16 cellular contexts compared by ENCODE assay signal in genomic region chr5:35773936-35774335, GRCh38.
DNase-seq lines count a peak whose midpoint lies in the region; ATAC-seq and TF ChIP-seq lines count a peak whose summit lies in the region.
"Had no signal": no experiment of that assay in that cellular context is flagged by ENCODE, and none has a peak within 500 bp of the region (broad histone marks: within the 10 kb centered on the region; RNA-seq: fewer than 3 reads in every experiment).

No MANE protein-coding gene starts in this region.

- CTCF ChIA-PET in activated CD8-positive, alpha-beta T cell treated with anti-CD3 and anti-CD28 coated beads for 36 hours (lab: Charles Lee), result interaction anchor here (1.4 to 1.9 kb wide), 2 partner anchors 148 to 151 kb away, joined by 4 to 6 read pairs; no protein-coding TSS in a partner anchor
- CTCF ChIA-PET in activated CD8-positive, alpha-beta T cell treated with anti-CD3 and anti-CD28 coated beads, Interleukin-2, amount 10 ng/mL, durations not matched to agents 7 days and 5 days (lab: Charles Lee), result interaction anchor here (0.8 to 2.0 kb wide), 2 partner anchors 120 to 152 kb away, joined by 3 to 11 read pairs; no protein-coding TSS in a partner anchor

- H3K27ac Mint-ChIP-seq in activated CD8-positive, alpha-beta T cell treated with anti-CD3 and anti-CD28 coated beads for 36 hours, result peak overlapping the region; percentile 62
- no peak overlapping the region for H3K27ac Mint-ChIP-seq in activated CD8-positive, alpha-beta T cell treated with anti-CD3 and anti-CD28 coated beads, Interleukin-2, amount 10 ng/mL, durations not matched to agents 7 days and 5 days
- peak overlapping the region; percentile 34 for H3K27ac Mint-ChIP-seq in HFFc6
- H3K27ac Mint-ChIP-seq in activated T-helper 2 cell treated with anti-CD3 and anti-CD28 coated beads, Interferon-gamma antibody, Interleukin-2, Interleukin-4, amounts not matched to agents 10 μg/mL and 5 μg/mL and 100 μg/mL, durations not matched to agents 14 hours and 24 hours and 36 hours, result peak overlapping the region; percentile 56
- H3K27ac Mint-ChIP-seq in endodermal cell, result no peak overlapping the region
- H3K27ac Mint-ChIP-seq: nephron progenitor cell had no signal

- peaks cover 62% of the 10 kb centered on the region for H3K4me1 Mint-ChIP-seq in activated CD8-positive, alpha-beta T cell treated with anti-CD3 and anti-CD28 coated beads for 36 hours (ENCODE audit: low read depth)
- H3K4me1 Mint-ChIP-seq in activated CD8-positive, alpha-beta T cell treated with anti-CD3 and anti-CD28 coated beads, Interleukin-2, amount 10 ng/mL, durations not matched to agents 7 days and 5 days (ENCODE audit: low read depth), result peaks cover 28% of the 10 kb centered on the region
- H3K4me1 Mint-ChIP-seq in HFFc6 (ENCODE audit: low read depth), result peaks cover 62% of the 10 kb centered on the region
- peaks cover 47% of the 10 kb centered on the region for H3K4me1 Mint-ChIP-seq in activated T-helper 2 cell treated with anti-CD3 and anti-CD28 coated beads, Interferon-gamma antibody, Interleukin-2, Interleukin-4, amounts not matched to agents 10 μg/mL and 5 μg/mL and 100 μg/mL, durations not matched to agents 14 hours and 24 hours and 36 hours (ENCODE audit: low read depth)
- peaks cover 3% of the 10 kb centered on the region for H3K4me1 Mint-ChIP-seq in endodermal cell
- H3K4me1 Mint-ChIP-seq: immature natural killer cell, nephron progenitor cell had no signal

- no peaks in the 10 kb centered on the region for H3K36me3 ChIP-seq in endodermal cell (ENCODE audit: control insufficient read depth, insufficient read depth, low read length)
- H3K36me3 ChIP-seq: thyroid gland had no signal

- intact Hi-C loops in activated CD8-positive, alpha-beta T cell treated with anti-CD3 and anti-CD28 coated beads for 36 hours (cut with micrococcal nuclease), result no loop called here
- intact Hi-C loops in activated T-helper 2 cell treated with anti-CD3 and anti-CD28 coated beads, Interferon-gamma antibody, Interleukin-2, Interleukin-4, amounts not matched to agents 10 μg/mL and 5 μg/mL and 100 μg/mL, durations not matched to agents 14 hours and 24 hours and 36 hours (cut with micrococcal nuclease), result loop anchor here (1.0 to 5.0 kb wide), 3 partner anchors 83 to 157 kb away; partner anchors contain the start of genes IL7R and SPEF2

- no peak overlapping the region for H3K4me3 ChIP-seq in fibroblast of villous mesenchyme (ENCODE audit: low read depth, low read length)
- no peak overlapping the region for H3K4me3 ChIP-seq in endodermal cell (ENCODE audit: low read length)
- H3K4me3 ChIP-seq: body of pancreas, thyroid gland had no signal

- no peak overlapping the region for H3K9ac ChIP-seq in endodermal cell (ENCODE audit: extremely low read depth, low read length, poor library complexity, severe bottlenecking)

- no peak overlapping the region for H3K27ac ChIP-seq in endodermal cell (ENCODE audit: low read depth, low read length)
- H3K27ac ChIP-seq: body of pancreas, thyroid gland had no signal

- 86 to 97% methylated on average over 5 of the region's 5 CpGs for WGBS in endodermal cell (ENCODE audit: insufficient coverage in 1 of 2, insufficient read length in 1 of 2), 2 experiments

- ATAC-seq in activated CD8-positive, alpha-beta T cell treated with anti-CD3 and anti-CD28 coated beads for 36 hours, result peak; percentile 85
- no peak for ATAC-seq in activated CD8-positive, alpha-beta T cell treated with anti-CD3 and anti-CD28 coated beads, Interleukin-2, amount 10 ng/mL, durations not matched to agents 7 days and 5 days
- no peak for ATAC-seq in GM18861 (IDR thresholded peaks at IDR 0.05; ENCODE audit: unreplicated experiment)
- ATAC-seq: body of pancreas, SK-N-SH treated with all-trans-retinoic acid at 6 μM for 48 hours had no signal

- DNase-seq in activated CD8-positive, alpha-beta T cell treated with anti-CD3 and anti-CD28 coated beads for 36 hours, result peak; percentile 61
- DNase-seq in activated CD8-positive, alpha-beta T cell treated with anti-CD3 and anti-CD28 coated beads, Interleukin-2, amount 10 ng/mL, durations not matched to agents 7 days and 5 days, result no peak
- DNase-seq in HFFc6, result peak; percentile 45
- no peak for DNase-seq in activated T-helper 2 cell treated with anti-CD3 and anti-CD28 coated beads, Interferon-gamma antibody, Interleukin-2, Interleukin-4, amounts not matched to agents 10 μg/mL and 5 μg/mL and 100 μg/mL, durations not matched to agents 14 hours and 24 hours and 36 hours (ENCODE audit: low spot score)
- DNase-seq in fibroblast of villous mesenchyme (ENCODE audit: low read depth), result peak; percentile 48
- DNase-seq in endodermal cell, result no peak
- no peak for DNase-seq in NCI-H2196 (lab: John Stamatoyannopoulos, UW; ENCODE audit: unreplicated experiment)
- DNase-seq: body of pancreas, immature natural killer cell, mesendoderm, NCI-H187, NCI-H524, nephron progenitor cell, thyroid gland had no signal

- H3K4me3 Mint-ChIP-seq in activated CD8-positive, alpha-beta T cell treated with anti-CD3 and anti-CD28 coated beads for 36 hours, result no peak overlapping the region
- H3K4me3 Mint-ChIP-seq in activated CD8-positive, alpha-beta T cell treated with anti-CD3 and anti-CD28 coated beads, Interleukin-2, amount 10 ng/mL, durations not matched to agents 7 days and 5 days, result no peak overlapping the region
- H3K4me3 Mint-ChIP-seq in HFFc6, result peak overlapping the region; percentile 29
- H3K4me3 Mint-ChIP-seq in activated T-helper 2 cell treated with anti-CD3 and anti-CD28 coated beads, Interferon-gamma antibody, Interleukin-2, Interleukin-4, amounts not matched to agents 10 μg/mL and 5 μg/mL and 100 μg/mL, durations not matched to agents 14 hours and 24 hours and 36 hours (ENCODE audit: low read depth), result no peak overlapping the region
- H3K4me3 Mint-ChIP-seq in endodermal cell, result no peak overlapping the region
- H3K4me3 Mint-ChIP-seq: immature natural killer cell, nephron progenitor cell had no signal

- POLR2A ChIA-PET in activated CD8-positive, alpha-beta T cell treated with anti-CD3 and anti-CD28 coated beads for 36 hours (lab: Charles Lee), result no interaction called here
- POLR2A ChIA-PET in activated CD8-positive, alpha-beta T cell treated with anti-CD3 and anti-CD28 coated beads, Interleukin-2, amount 10 ng/mL, durations not matched to agents 7 days and 5 days (lab: Charles Lee), result no interaction called here

- peaks cover 5% of the 10 kb centered on the region for H3K36me3 Mint-ChIP-seq in activated CD8-positive, alpha-beta T cell treated with anti-CD3 and anti-CD28 coated beads for 36 hours (ENCODE audit: low read depth)
- no peaks in the 10 kb centered on the region for H3K36me3 Mint-ChIP-seq in activated CD8-positive, alpha-beta T cell treated with anti-CD3 and anti-CD28 coated beads, Interleukin-2, amount 10 ng/mL, durations not matched to agents 7 days and 5 days (ENCODE audit: low read depth)
- no peaks in the 10 kb centered on the region for H3K36me3 Mint-ChIP-seq in HFFc6 (ENCODE audit: low read depth)
- H3K36me3 Mint-ChIP-seq in activated T-helper 2 cell treated with anti-CD3 and anti-CD28 coated beads, Interferon-gamma antibody, Interleukin-2, Interleukin-4, amounts not matched to agents 10 μg/mL and 5 μg/mL and 100 μg/mL, durations not matched to agents 14 hours and 24 hours and 36 hours (ENCODE audit: low read depth), result no peaks in the 10 kb centered on the region
- H3K36me3 Mint-ChIP-seq in endodermal cell (ENCODE audit: low read depth), result no peaks in the 10 kb centered on the region

- no peaks in the 10 kb centered on the region for H3K27me3 ChIP-seq in endodermal cell (ENCODE audit: control insufficient read depth, insufficient read depth, low read length, poor library complexity, severe bottlenecking)
- H3K27me3 ChIP-seq: body of pancreas, thyroid gland had no signal

- no peaks in the 10 kb centered on the region for H3K27me3 Mint-ChIP-seq in activated CD8-positive, alpha-beta T cell treated with anti-CD3 and anti-CD28 coated beads for 36 hours
- no peaks in the 10 kb centered on the region for H3K27me3 Mint-ChIP-seq in activated CD8-positive, alpha-beta T cell treated with anti-CD3 and anti-CD28 coated beads, Interleukin-2, amount 10 ng/mL, durations not matched to agents 7 days and 5 days (ENCODE audit: low read depth)
- no peaks in the 10 kb centered on the region; the same call in 1 of the 2 replicates for H3K27me3 Mint-ChIP-seq in HFFc6 (ENCODE audit: insufficient read depth)
- H3K27me3 Mint-ChIP-seq in activated T-helper 2 cell treated with anti-CD3 and anti-CD28 coated beads, Interferon-gamma antibody, Interleukin-2, Interleukin-4, amounts not matched to agents 10 μg/mL and 5 μg/mL and 100 μg/mL, durations not matched to agents 14 hours and 24 hours and 36 hours (ENCODE audit: low read depth), result no peaks in the 10 kb centered on the region
- peaks cover 38% of the 10 kb centered on the region for H3K27me3 Mint-ChIP-seq in endodermal cell (ENCODE audit: insufficient read depth)

- no peaks in the 10 kb centered on the region for H3K9me3 ChIP-seq in endodermal cell (ENCODE audit: control insufficient read depth, low read length)
- H3K9me3 ChIP-seq: body of pancreas, thyroid gland had no signal

- no peaks in the 10 kb centered on the region for H3K9me3 Mint-ChIP-seq in activated CD8-positive, alpha-beta T cell treated with anti-CD3 and anti-CD28 coated beads for 36 hours
- no peaks in the 10 kb centered on the region for H3K9me3 Mint-ChIP-seq in activated CD8-positive, alpha-beta T cell treated with anti-CD3 and anti-CD28 coated beads, Interleukin-2, amount 10 ng/mL, durations not matched to agents 7 days and 5 days (ENCODE audit: insufficient read depth)
- H3K9me3 Mint-ChIP-seq in HFFc6, result no peaks in the 10 kb centered on the region
- no peaks in the 10 kb centered on the region for H3K9me3 Mint-ChIP-seq in activated T-helper 2 cell treated with anti-CD3 and anti-CD28 coated beads, Interferon-gamma antibody, Interleukin-2, Interleukin-4, amounts not matched to agents 10 μg/mL and 5 μg/mL and 100 μg/mL, durations not matched to agents 14 hours and 24 hours and 36 hours
- H3K9me3 Mint-ChIP-seq in endodermal cell, result no peaks in the 10 kb centered on the region
- H3K9me3 Mint-ChIP-seq: immature natural killer cell, nephron progenitor cell had no signal

- H3K4me1 ChIP-seq in endodermal cell (ENCODE audit: control insufficient read depth, insufficient read depth, low read length), result peaks cover 3% of the 10 kb centered on the region
- H3K4me1 ChIP-seq: body of pancreas, thyroid gland had no signal

- no peak for TF ChIP-seq CTCF in activated CD8-positive, alpha-beta T cell treated with anti-CD3 and anti-CD28 coated beads for 36 hours (IDR thresholded peaks at IDR 0.05)
- TF ChIP-seq CTCF in HFFc6 (IDR thresholded peaks at IDR 0.05), result no peak
- TF ChIP-seq CTCF in fibroblast of villous mesenchyme (IDR thresholded peaks at IDR 0.05; ENCODE audit: insufficient read depth, low read depth, low read length), result no peak
- TF ChIP-seq CTCF in endodermal cell (conservative IDR thresholded peaks at IDR 0.05), result no peak

Comparison
In these comparisons a context has a peak if more than half of its experiments do, and no peak if none do; other contexts are left out.
1. DNase-seq: peak in activated CD8-positive, alpha-beta T cell treated with anti-CD3 and anti-CD28 coated beads for 36 hours (single experiment), HFFc6 (single experiment) and fibroblast of villous mesenchyme (single experiment); none in activated CD8-positive, alpha-beta T cell treated with anti-CD3 and anti-CD28 coated beads, Interleukin-2, amount 10 ng/mL, durations not matched to agents 7 days and 5 days (single experiment), activated T-helper 2 cell treated with anti-CD3 and anti-CD28 coated beads, Interferon-gamma antibody, Interleukin-2, Interleukin-4, amounts not matched to agents 10 μg/mL and 5 μg/mL and 100 μg/mL, durations not matched to agents 14 hours and 24 hours and 36 hours (single experiment), endodermal cell (single experiment) and NCI-H2196 (single experiment).
2. H3K27ac Mint-ChIP-seq: peak in activated CD8-positive, alpha-beta T cell treated with anti-CD3 and anti-CD28 coated beads for 36 hours (single experiment), HFFc6 (single experiment) and activated T-helper 2 cell treated with anti-CD3 and anti-CD28 coated beads, Interferon-gamma antibody, Interleukin-2, Interleukin-4, amounts not matched to agents 10 μg/mL and 5 μg/mL and 100 μg/mL, durations not matched to agents 14 hours and 24 hours and 36 hours (single experiment); none in activated CD8-positive, alpha-beta T cell treated with anti-CD3 and anti-CD28 coated beads, Interleukin-2, amount 10 ng/mL, durations not matched to agents 7 days and 5 days (single experiment) and endodermal cell (single experiment).